15 cellular contexts compared by ENCODE assay signal in genomic region chr3:154684021-154684420, GRCh38.
DNase-seq lines count a peak whose midpoint lies in the region; ATAC-seq lines count a peak whose summit lies in the region.
"Had no signal": no experiment of that assay in that cellular context is flagged by ENCODE, and none has a peak within 500 bp of the region (broad histone marks: within the 10 kb centered on the region; RNA-seq: fewer than 3 reads in every experiment).

No MANE protein-coding gene starts in this region.

- DNase-seq in SHP77 (lab: John Stamatoyannopoulos, UW) (peak; percentile 0 to 2), SHP77 treated with DMSO at 0.1 percent for 48 hours (lab: John Stamatoyannopoulos, UW) (no peak), KBM-7 (peak; percentile 21), adipocyte (ENCODE audit: low read depth) (no peak)
- no peak for DNase-seq in activated CD4-positive, alpha-beta T cell treated with anti-CD3 and anti-CD28 coated beads, Interleukin-2, amount 10 ng/mL, durations not matched to agents 24 days and 14 days
- DNase-seq: activated CD4-positive, alpha-beta T cell treated with anti-CD3 and anti-CD28 coated beads for 1 hour; NCI-H2227 treated with DMSO at 0.1 percent for 48 hours; stimulated activated naive B cell treated with anti-CD40 and anti-IgM and Interleukin-4, amounts not matched to agents 10 μg/mL and 1 μg/mL and 100 μg/mL, for 72 hours; T-helper 1 cell; uterus had no signal

- no peaks in the 10 kb centered on the region for H3K27me3 Mint-ChIP-seq in activated CD4-positive, alpha-beta T cell treated with anti-CD3 and anti-CD28 coated beads, Interleukin-2, amount 10 ng/mL, durations not matched to agents 24 days and 14 days

- H3K4me3 ChIP-seq in adipocyte (ENCODE audit: low read length) (no peak overlapping the region), subcutaneous abdominal adipose tissue (ENCODE audit: low read depth in 1 of 5, low read length in 5 of 5) (peak overlapping the region in 2 of 5 donors; percentile 13 to 31)
- H3K4me3 ChIP-seq: uterus had no signal

- H3K27ac ChIP-seq in subcutaneous abdominal adipose tissue (ENCODE audit: low read depth, low read length): peak overlapping the region; percentile 57
- H3K27ac ChIP-seq: uterus had no signal

- H3K36me3 Mint-ChIP-seq in activated CD4-positive, alpha-beta T cell treated with anti-CD3 and anti-CD28 coated beads, Interleukin-2, amount 10 ng/mL, durations not matched to agents 24 days and 14 days (ENCODE audit: low read depth): no peaks in the 10 kb centered on the region
- H3K36me3 Mint-ChIP-seq: activated naive CD4-positive, alpha-beta T cell treated with anti-CD3 and anti-CD28 coated beads, Interleukin-2, amount 50 U/mL, for 72 hours; stimulated activated naive B cell treated with anti-CD40 and anti-IgM and Interleukin-4, amounts not matched to agents 10 μg/mL and 1 μg/mL and 100 μg/mL, for 72 hours had no signal

- in situ Hi-C loops in KBM-7 (cut with MboI; ENCODE audit: low pct_unique_long_range_greater_than_20kb, low sequenced_read_pairs): no loop called here

- H3K9ac ChIP-seq in adipocyte (ENCODE audit: low read length) (peak overlapping the region; percentile 66), subcutaneous abdominal adipose tissue (ENCODE audit: low read length in 5 of 5) (peak overlapping the region in 1 of 5 donors; percentile 47)

- H3K4me1 Mint-ChIP-seq in activated CD4-positive, alpha-beta T cell treated with anti-CD3 and anti-CD28 coated beads, Interleukin-2, amount 10 ng/mL, durations not matched to agents 24 days and 14 days: no peaks in the 10 kb centered on the region
- H3K4me1 Mint-ChIP-seq: stimulated activated naive B cell treated with anti-CD40 and anti-IgM and Interleukin-4, amounts not matched to agents 10 μg/mL and 1 μg/mL and 100 μg/mL, for 72 hours had no signal

- H3K9me3 Mint-ChIP-seq in activated CD4-positive, alpha-beta T cell treated with anti-CD3 and anti-CD28 coated beads, Interleukin-2, amount 10 ng/mL, durations not matched to agents 24 days and 14 days: no peaks in the 10 kb centered on the region

- ATAC-seq in GM21390 (IDR thresholded peaks at IDR 0.05; ENCODE audit: unreplicated experiment) (no peak), GM18511 (IDR thresholded peaks at IDR 0.05; ENCODE audit: unreplicated experiment) (no peak)
- ATAC-seq: activated naive CD4-positive, alpha-beta T cell treated with anti-CD3 and anti-CD28 coated beads, Interleukin-2, amount 50 U/mL, for 72 hours; Panc1 had no signal

- no peak overlapping the region for H3K27ac Mint-ChIP-seq in activated CD4-positive, alpha-beta T cell treated with anti-CD3 and anti-CD28 coated beads, Interleukin-2, amount 10 ng/mL, durations not matched to agents 24 days and 14 days
- H3K27ac Mint-ChIP-seq: activated naive CD4-positive, alpha-beta T cell treated with anti-CD3 and anti-CD28 coated beads, Interleukin-2, amount 50 U/mL, for 72 hours; stimulated activated naive B cell treated with anti-CD40 and anti-IgM and Interleukin-4, amounts not matched to agents 10 μg/mL and 1 μg/mL and 100 μg/mL, for 72 hours had no signal

- H3K27me3 ChIP-seq in adipocyte (replicated peaks; ENCODE audit: control insufficient read depth, insufficient read depth, low read length) (no peaks in the 10 kb centered on the region), subcutaneous abdominal adipose tissue (ENCODE audit: control insufficient read depth in 5 of 5, insufficient read depth in 4 of 5, low read length in 5 of 5) (no peaks in the 10 kb centered on the region)
- H3K27me3 ChIP-seq: uterus had no signal

- no peaks in the 10 kb centered on the region for H3K36me3 ChIP-seq in adipocyte (ENCODE audit: control insufficient read depth, insufficient read depth, low read length, severe bottlenecking)
- H3K36me3 ChIP-seq in subcutaneous abdominal adipose tissue (ENCODE audit: control insufficient read depth in 5 of 5, insufficient read depth in 5 of 5, low read length in 5 of 5): no peaks in the 10 kb centered on the region
- H3K36me3 ChIP-seq: uterus had no signal

- H3K9me3 ChIP-seq in adipocyte (ENCODE audit: control insufficient read depth, low read length) (peaks cover 10% of the 10 kb centered on the region), subcutaneous abdominal adipose tissue (ENCODE audit: control insufficient read depth in 5 of 5, low read length in 5 of 5) (peaks cover 0 to 10% (median 4%) of the 10 kb centered on the region in 5 donors)
- H3K9me3 ChIP-seq: uterus had no signal

- H3K4me1 ChIP-seq in adipocyte (ENCODE audit: control insufficient read depth, insufficient read depth, low read length) (peaks cover 12% of the 10 kb centered on the region), subcutaneous abdominal adipose tissue (ENCODE audit: control insufficient read depth in 5 of 5, insufficient read depth in 5 of 5, low read length in 5 of 5) (peaks cover 2 to 13% (median 12%) of the 10 kb centered on the region in 5 donors)
- H3K4me1 ChIP-seq: uterus had no signal

- intact Hi-C loops in activated CD4-positive, alpha-beta T cell treated with anti-CD3 and anti-CD28 coated beads, Interleukin-2, amount 10 ng/mL, durations not matched to agents 24 days and 14 days (cut with micrococcal nuclease): no loop called here

- no peak overlapping the region for H3K4me3 Mint-ChIP-seq in activated CD4-positive, alpha-beta T cell treated with anti-CD3 and anti-CD28 coated beads, Interleukin-2, amount 10 ng/mL, durations not matched to agents 24 days and 14 days
- H3K4me3 Mint-ChIP-seq: stimulated activated naive B cell treated with anti-CD40 and anti-IgM and Interleukin-4, amounts not matched to agents 10 μg/mL and 1 μg/mL and 100 μg/mL, for 72 hours had no signal

Comparison
In these comparisons a context has a peak if more than half of its experiments do, and no peak if none do; other contexts are left out.
1. DNase-seq: peak in SHP77 (2 of 2) and KBM-7 (single experiment); none in SHP77 treated with DMSO at 0.1 percent for 48 hours (single experiment), adipocyte (single experiment) and activated CD4-positive, alpha-beta T cell treated with anti-CD3 and anti-CD28 coated beads, Interleukin-2, amount 10 ng/mL, durations not matched to agents 24 days and 14 days (single experiment).